In the genomic region with DNA sequence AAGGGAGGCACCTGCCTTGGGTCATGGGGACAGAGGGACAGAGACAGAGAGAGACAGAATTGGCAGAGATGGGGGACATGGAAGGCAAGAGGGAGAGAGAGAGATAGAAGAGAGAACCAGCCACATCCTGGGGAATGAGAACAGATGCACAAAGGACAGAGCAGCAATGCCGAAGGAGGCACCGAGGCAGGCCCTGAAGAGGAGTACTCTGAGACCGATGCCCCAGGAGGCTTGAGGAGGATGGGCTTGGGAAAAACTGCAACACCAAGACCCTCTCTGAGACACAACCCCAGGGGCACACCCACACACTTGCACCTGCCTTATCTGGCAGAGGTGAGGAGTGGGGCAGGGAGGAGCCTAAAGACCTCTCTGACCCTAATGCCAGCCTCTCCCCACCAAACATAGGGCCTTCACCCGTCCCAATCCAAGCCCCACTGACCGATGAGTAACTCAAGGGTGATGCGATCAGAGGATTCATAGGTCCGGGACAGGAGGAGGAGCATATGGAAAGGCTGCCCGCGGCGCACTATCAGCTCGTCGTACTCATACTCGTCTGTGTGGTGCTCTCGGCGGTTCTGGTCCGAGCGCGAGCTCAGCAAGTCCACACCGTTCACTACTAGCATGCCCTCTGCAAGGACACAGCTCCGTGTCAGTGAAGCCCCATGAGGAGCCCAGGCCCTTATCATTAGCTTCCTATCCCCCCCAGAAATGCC, we compare ENCODE assay signal across 18 cellular contexts. TPM values are rescaled to one million over a fixed set of nuclear protein-coding genes. Genes with fewer than 3 reads are reported as not detected.
A peak's percentile ranks its signal among the peaks of the same experiment; 100 is the strongest.
DNase-seq lines count a peak whose midpoint lies in the region; ATAC-seq and TF ChIP-seq lines count a peak whose summit lies in the region.
"Had no signal": no experiment of that assay in that cellular context is flagged by ENCODE, and none has a peak within 500 bp of the region (broad histone marks: within the 10 kb centered on the region; RNA-seq: fewer than 3 reads in every experiment).

No MANE protein-coding gene starts in this region.

- H3K27me3 ChIP-seq in esophagus (ENCODE audit: control insufficient read depth in 1 of 2, insufficient read depth in 2 of 2, low read length in 2 of 2) (no peaks in the 10 kb centered on the region), osteoblast (ENCODE audit: insufficient read depth, low read length) (no peaks in the 10 kb centered on the region)

- no peaks in the 10 kb centered on the region for H3K9me3 ChIP-seq in esophagus (ENCODE audit: control insufficient read depth in 2 of 2, insufficient read depth in 1 of 2, low read depth in 1 of 2, low read length in 1 of 2)
- H3K9me3 ChIP-seq in osteoblast (ENCODE audit: low read depth, low read length) = no peaks in the 10 kb centered on the region

- H3K4me3 Mint-ChIP-seq in type B pancreatic cell = no peak overlapping the region
- H3K4me3 Mint-ChIP-seq: B cell had no signal

- intact Hi-C loops in left cardiac atrium (cut with DNase I) = no loop called here
- intact Hi-C loops in cardiac septum (cut with DNase I) = no loop called here

- H3K4me3 ChIP-seq in esophagus (ENCODE audit: low read depth in 1 of 2, low read length in 2 of 2) (peak overlapping the region; percentile 53 to 62), osteoblast (ENCODE audit: insufficient read depth, low read length) (no peak overlapping the region)

- H3K27ac ChIP-seq in esophagus (ENCODE audit: low read depth in 2 of 2, low read length in 1 of 2) (peak overlapping the region; percentile 94 to 95), osteoblast (ENCODE audit: low read depth, low read length) (no peak overlapping the region)

- H3K79me2 ChIP-seq in osteoblast (ENCODE audit: insufficient read depth, low read length) = no peaks in the 10 kb centered on the region

- no peak overlapping the region for H3K4me2 ChIP-seq in osteoblast (ENCODE audit: insufficient read depth, low read length)

- no peaks in the 10 kb centered on the region for H4K20me1 ChIP-seq in osteoblast (ENCODE audit: insufficient read depth, low read length)

- no peaks in the 10 kb centered on the region for H3K9me3 Mint-ChIP-seq in type B pancreatic cell

- H3K27me3 Mint-ChIP-seq in type B pancreatic cell = no peaks in the 10 kb centered on the region
- H3K27me3 Mint-ChIP-seq: B cell had no signal

- ATAC-seq in left cardiac atrium = peak in 1 of 2 donors; percentile 16
- ATAC-seq in HG03280 (IDR thresholded peaks at IDR 0.05; ENCODE audit: unreplicated experiment) = no peak
- ATAC-seq in HG02623 (IDR thresholded peaks at IDR 0.05; ENCODE audit: unreplicated experiment) = no peak

- H3K4me1 ChIP-seq in esophagus (ENCODE audit: control insufficient read depth in 2 of 2, insufficient read depth in 2 of 2, low read length in 1 of 2) = peaks cover 2 to 34% of the 10 kb centered on the region in 2 donors
- H3K4me1 ChIP-seq in osteoblast (ENCODE audit: insufficient read depth, low read length) = no peaks in the 10 kb centered on the region

- no peak overlapping the region for H2AFZ ChIP-seq in osteoblast (ENCODE audit: low read length)

- DNase-seq in left cardiac atrium = peak; percentile 21
- DNase-seq in cardiac septum (ENCODE audit: low spot score) = no peak
- peak; percentile 55 for DNase-seq in osteoblast (ENCODE audit: insufficient read length, low spot score, missing footprints)
- no peak for DNase-seq in type B pancreatic cell (ENCODE audit: extremely low spot score, unreplicated experiment)
- DNase-seq in HuH-7 (ENCODE audit: low spot score) = no peak
- DNase-seq: DMS53, GDM1, KBM-7, NCI-H1092, NCI-H1436, NCI-H1930, NCI-H2227 treated with DMSO at 0.1 percent for 48 hours, NCI-H510A, NCI-H748 treated with DMSO at 0.1 percent for 48 hours had no signal

- H3K36me3 ChIP-seq in esophagus (ENCODE audit: control insufficient read depth in 2 of 2, insufficient read depth in 2 of 2, low read length in 1 of 2) = peaks cover 4 to 41% of the 10 kb centered on the region in 2 donors
- H3K36me3 ChIP-seq in osteoblast (ENCODE audit: insufficient read depth, low read length) = peaks cover 7% of the 10 kb centered on the region

- 86 to 90% methylated on average over 20 of the region's 20 CpGs for WGBS in esophagus, 2 donors

- no peaks in the 10 kb centered on the region for H3K36me3 Mint-ChIP-seq in type B pancreatic cell

- TF ChIP-seq CTCF in osteoblast (IDR thresholded peaks at IDR 0.05; ENCODE audit: extremely low read depth, low read depth, low read length) (no peak), type B pancreatic cell (conservative IDR thresholded peaks at IDR 0.05) (no peak)

- H3K4me1 Mint-ChIP-seq in type B pancreatic cell (ENCODE audit: unreplicated experiment) = peaks cover 3% of the 10 kb centered on the region
- H3K4me1 Mint-ChIP-seq: B cell had no signal

- H3K27ac Mint-ChIP-seq in type B pancreatic cell = peak overlapping the region; percentile 84
- H3K27ac Mint-ChIP-seq: B cell had no signal

RNA-seq across cellular contexts. Expression of a gene that starts 1.6 kb away (rescaled TPM):
- 1 to 10 TPM; 5.5 to 6.4 TPM for total RNA-seq in left cardiac atrium
- total RNA-seq in cardiac septum = 0.48 TPM
- polyA plus RNA-seq in esophagus = 100 to 1,000 TPM; 609 to 890 TPM
- total RNA-seq in osteoblast = 0.36 and 1.2 TPM in 2 replicates
- 10.1 and 16.6 TPM in 2 replicates for total RNA-seq in type B pancreatic cell (ENCODE audit: low replicate concordance)

RNA-seq across cellular contexts. Expression of a gene that starts 10.0 kb away (rescaled TPM):
- total RNA-seq in left cardiac atrium (10 to 100 TPM; 16.1 to 18.6 TPM), cardiac septum (13.3 TPM), osteoblast (28.9 and 34.0 TPM in 2 replicates), type B pancreatic cell (ENCODE audit: low replicate concordance) (31.1 and 39.2 TPM in 2 replicates)
- 100 to 1,000 TPM; 117 to 135 TPM for polyA plus RNA-seq in esophagus

RNA-seq across cellular contexts. Expression of a gene that starts 19.0 kb away (rescaled TPM):
- total RNA-seq in left cardiac atrium (10 to 100 TPM; 45.3 to 49.2 TPM), cardiac septum (42.3 TPM), osteoblast (62.6 and 63.4 TPM in 2 replicates), type B pancreatic cell (ENCODE audit: low replicate concordance) (41.0 and 58.6 TPM in 2 replicates)
- 10 to 100 TPM; 49.2 to 49.8 TPM for polyA plus RNA-seq in esophagus

RNA-seq across cellular contexts. Expression of a gene that starts 28.7 kb away (rescaled TPM):
- total RNA-seq in left cardiac atrium (10 to 100 TPM; 24.1 to 34.1 TPM), cardiac septum (33.2 TPM), osteoblast (70.7 and 86.5 TPM in 2 replicates), type B pancreatic cell (ENCODE audit: low replicate concordance) (53.6 and 66.6 TPM in 2 replicates)
- 10 to 100 TPM; 24.5 to 35.0 TPM for polyA plus RNA-seq in esophagus

RNA-seq across cellular contexts. Expression of a gene that starts 29.2 kb away (rescaled TPM):
- total RNA-seq in left cardiac atrium = 100 to 1,000 TPM; 162 to 186 TPM
- 167 TPM for total RNA-seq in cardiac septum
- polyA plus RNA-seq in esophagus = 100 to 1,000 TPM; 116 to 220 TPM
- 56.3 and 69.1 TPM in 2 replicates for total RNA-seq in osteoblast
- total RNA-seq in type B pancreatic cell (ENCODE audit: low replicate concordance) = 158 and 161 TPM in 2 replicates

Comparison
In these comparisons a context has a peak if more than half of its experiments do, and no peak if none do; other contexts are left out.
1. DNase-seq: peak in left cardiac atrium (single experiment) and osteoblast (single experiment); none in cardiac septum (single experiment), type B pancreatic cell (single experiment) and HuH-7 (single experiment).